ENCODE assay signal across 8 cellular contexts in the genomic region with DNA sequence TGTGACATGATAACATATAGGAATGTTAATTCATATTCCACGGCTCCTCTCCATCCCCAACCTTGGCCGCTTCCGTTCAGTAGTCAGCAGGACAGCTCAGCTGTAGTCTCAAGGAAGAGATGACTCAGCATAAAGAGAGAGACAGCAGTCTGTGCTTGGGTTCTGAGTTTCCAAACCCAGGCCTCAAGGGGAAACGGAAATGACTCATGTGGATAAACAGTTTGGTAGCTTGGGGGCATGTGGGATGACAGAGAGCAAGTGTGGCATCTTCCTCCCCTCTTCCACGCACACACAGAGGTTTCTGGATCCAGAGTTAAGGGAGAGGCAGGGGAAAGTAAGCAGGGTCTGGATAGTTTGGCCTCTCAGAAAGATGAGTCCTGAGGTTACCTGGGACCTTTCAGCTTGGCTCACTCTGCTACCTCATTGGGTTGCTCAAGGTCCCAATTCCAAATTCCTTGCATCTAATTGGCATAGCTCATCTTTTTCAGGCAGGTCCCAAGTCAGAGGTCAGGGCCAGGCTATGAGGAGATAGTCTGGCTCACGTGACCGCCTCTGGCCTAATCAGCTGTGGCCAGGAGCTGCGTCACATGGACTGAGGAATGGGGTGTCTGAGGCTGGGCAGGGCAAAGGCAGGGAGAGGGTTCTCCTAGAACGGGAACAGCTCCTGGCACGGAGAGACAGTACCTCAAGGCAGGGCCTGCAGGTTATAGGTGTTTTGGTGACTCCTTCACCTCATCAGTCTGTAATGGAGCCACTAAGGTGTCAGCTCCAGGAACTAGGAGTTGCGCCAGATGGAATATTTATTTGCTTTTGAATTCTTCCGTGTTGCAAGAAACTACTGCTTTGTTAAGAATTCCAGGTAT. TPM values are rescaled to one million over a fixed set of nuclear protein-coding genes. Genes with fewer than 3 reads are reported as not detected.
A peak's percentile ranks its signal among the peaks of the same experiment; 100 is the strongest.
DNase-seq lines count a peak whose midpoint lies in the region; ATAC-seq and TF ChIP-seq lines count a peak whose summit lies in the region.

No MANE protein-coding gene starts in this region.

- no peaks in the 10 kb centered on the region for H3K36me3 ChIP-seq in CD4-positive, CD25-positive, alpha-beta regulatory T cell (ENCODE audit: control insufficient read depth, insufficient read depth, low read length)

- H3K4me1 Mint-ChIP-seq in CD4-positive, CD25-positive, alpha-beta regulatory T cell, result peaks cover 0 to 15% (median 7%) of the 10 kb centered on the region in 4 donors

- H3K9me3 ChIP-seq in CD4-positive, CD25-positive, alpha-beta regulatory T cell (ENCODE audit: control insufficient read depth in 2 of 2, low read length in 2 of 2), result no peaks in the 10 kb centered on the region

- peaks cover 10% of the 10 kb centered on the region for H3K4me1 ChIP-seq in CD4-positive, CD25-positive, alpha-beta regulatory T cell (ENCODE audit: control insufficient read depth, insufficient read depth, low read length, poor library complexity, severe bottlenecking)

- peak; percentile 79 for ATAC-seq in CD4-positive, CD25-positive, alpha-beta regulatory T cell (ENCODE audit: low read depth in 2 of 2)
- ATAC-seq in GM19351 (IDR thresholded peaks at IDR 0.05; ENCODE audit: unreplicated experiment) (peak; percentile 50), HG02678 (IDR thresholded peaks at IDR 0.05; ENCODE audit: unreplicated experiment) (no peak), HG02970 (IDR thresholded peaks at IDR 0.05; ENCODE audit: low FRiP score, unreplicated experiment) (no peak)

- H3K27me3 ChIP-seq in CD4-positive, CD25-positive, alpha-beta regulatory T cell (ENCODE audit: control insufficient read depth, insufficient read depth, low read length), result no peaks in the 10 kb centered on the region

- DNase-seq in CD4-positive, CD25-positive, alpha-beta regulatory T cell, result peak in 1 of 3 donors; percentile 80
- peak; percentile 97 for DNase-seq in NB4 (ENCODE audit: low read depth)
- peak; percentile 41 to 54 for DNase-seq in activated CD4-positive, alpha-beta T cell treated with anti-CD3 and anti-CD28 coated beads, Interleukin-2, amount 50 U/mL, for 48 hours
- peak; percentile 97 for DNase-seq in fibroblast of mammary gland (ENCODE audit: low read depth)
- peak; percentile 94 for DNase-seq in renal cortical epithelial cell (ENCODE audit: low read depth)

- no peaks in the 10 kb centered on the region for H3K36me3 Mint-ChIP-seq in CD4-positive, CD25-positive, alpha-beta regulatory T cell

- H3K27ac ChIP-seq in CD4-positive, CD25-positive, alpha-beta regulatory T cell (ENCODE audit: insufficient read depth, low read length, poor library complexity, severe bottlenecking), result no peak overlapping the region

- H3K27me3 Mint-ChIP-seq in CD4-positive, CD25-positive, alpha-beta regulatory T cell, result peaks cover 6% of the 10 kb centered on the region

- H3K4me3 ChIP-seq in CD4-positive, CD25-positive, alpha-beta regulatory T cell (ENCODE audit: low read depth, low read length), result no peak overlapping the region
- H3K4me3 ChIP-seq in NB4 (ENCODE audit: low read depth, low read length) (no peak overlapping the region), fibroblast of mammary gland (ENCODE audit: control insufficient read depth, low read depth, low read length) (no peak overlapping the region)

- TF ChIP-seq CTCF in NB4 (IDR thresholded peaks at IDR 0.05; ENCODE audit: low read depth, low read length), result no peak
- TF ChIP-seq CTCF in fibroblast of mammary gland (conservative IDR thresholded peaks at IDR 0.05; ENCODE audit: control insufficient read depth, insufficient read depth, low read depth, low read length), result no peak

- peak overlapping the region in 1 of 4 donors; percentile 13 for H3K4me3 Mint-ChIP-seq in CD4-positive, CD25-positive, alpha-beta regulatory T cell

- peak overlapping the region in 2 of 3 donors; percentile 67 to 72 for H3K27ac Mint-ChIP-seq in CD4-positive, CD25-positive, alpha-beta regulatory T cell

- no peak for TF ChIP-seq POLR2A in NB4 (IDR thresholded peaks at IDR 0.05; ENCODE audit: extremely low read depth, insufficient read length)

- H3K9me3 Mint-ChIP-seq in CD4-positive, CD25-positive, alpha-beta regulatory T cell, result peaks cover 0 to 1% (median 0%) of the 10 kb centered on the region in 7 donors

RNA-seq across cellular contexts. Expression of a gene that starts 36.5 kb away (rescaled TPM):
- total RNA-seq in CD4-positive, CD25-positive, alpha-beta regulatory T cell, result not detected
- not detected for polyA plus RNA-seq in CD4-positive, CD25-positive, alpha-beta regulatory T cell
- total RNA-seq in renal cortical epithelial cell, result not detected in 2 replicates

RNA-seq across cellular contexts. Expression of a gene that starts 51.4 kb away (rescaled TPM):
- 102 TPM for total RNA-seq in CD4-positive, CD25-positive, alpha-beta regulatory T cell
- 10 to 100 TPM; 25.7 to 36.4 (median 31.7) TPM for polyA plus RNA-seq in CD4-positive, CD25-positive, alpha-beta regulatory T cell
- total RNA-seq in renal cortical epithelial cell, result 50.2 and 52.4 TPM in 2 replicates

Comparison
In these comparisons a context has a peak if more than half of its experiments do, and no peak if none do; other contexts are left out.
1. ATAC-seq: peak in CD4-positive, CD25-positive, alpha-beta regulatory T cell (2 of 2) and GM19351 (single experiment); none in HG02678 (single experiment) and HG02970 (single experiment).